Comparison of ENCODE assay signal across 1 cellular context in genomic region chr6:29631860-29632731, GRCh38.
TF ChIP-seq lines count a peak whose summit lies in the region.

No MANE protein-coding gene starts in this region.

TF ChIP-seq in endothelial cell of umbilical vein, 7 proteins besides CTCF, POLR2A, EP300 and RAD21:
- TF ChIP-seq MAX (IDR thresholded peaks at IDR 0.05; ENCODE audit: insufficient read depth, insufficient read length) (no peak), POLR2AphosphoS5 (IDR thresholded peaks at IDR 0.05; ENCODE audit: insufficient read depth, low read depth, low read length) (peak; percentile 54)
TF ChIP-seq in endothelial cell of umbilical vein: peak in this region for 1.
